7 cellular contexts compared by ENCODE assay signal in the genomic region with DNA sequence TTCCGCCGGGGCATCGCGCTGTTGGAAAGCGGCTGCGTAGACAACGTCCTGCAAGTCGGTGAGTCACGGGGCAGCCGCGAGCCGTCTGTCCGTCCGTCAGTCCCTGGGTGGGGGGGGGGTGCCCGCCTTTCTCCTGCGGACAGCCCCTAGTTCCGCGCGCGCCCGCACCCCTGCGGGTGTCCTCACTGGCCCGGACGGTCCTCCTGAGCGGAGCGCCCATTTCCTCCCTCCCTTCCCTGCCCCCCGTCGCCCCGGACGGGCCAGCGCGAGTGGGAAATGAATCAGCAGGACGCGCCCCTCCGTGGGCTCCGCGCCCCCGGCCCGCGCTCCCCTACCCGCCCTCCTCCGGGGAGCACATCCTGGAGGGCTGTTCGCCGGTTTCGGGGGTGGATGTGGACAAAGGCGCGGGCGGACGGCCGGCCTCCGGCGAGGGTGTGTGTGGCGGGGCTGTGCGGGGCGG. TPM values are rescaled to one million over a fixed set of nuclear protein-coding genes. Genes with fewer than 3 reads are reported as not detected.
DNase-seq lines count a peak whose midpoint lies in the region; ATAC-seq and TF ChIP-seq lines count a peak whose summit lies in the region.

No MANE protein-coding gene starts in this region.

- peak overlapping the region; percentile 92 for H3K9ac ChIP-seq in GM23248

- intact Hi-C loops in sigmoid colon (cut with DNase I), result loop anchor here (2.0 to 5.0 kb wide), 2 partner anchors 76 to 386 kb away; a partner anchor contains a TSS

- TF ChIP-seq EP300 in sigmoid colon (IDR thresholded peaks at IDR 0.05), result no peak

- H4K20me1 ChIP-seq in GM23248 (ENCODE audit: insufficient read depth), result peaks cover 17% of the 10 kb centered on the region; the same call in 1 of the 2 replicates

- H3K4me2 ChIP-seq in GM23248 (ENCODE audit: unreplicated experiment), result peak overlapping the region; percentile 97

- TF ChIP-seq POLR2A in sigmoid colon (IDR thresholded peaks at IDR 0.05), result no peak

- peaks cover 22% of the 10 kb centered on the region for H3F3A ChIP-seq in GM23248 (ENCODE audit: insufficient read depth)

- DNase-seq in GM23248 (peak; percentile 91), SJCRH30 (peak; percentile 54 to 57), astrocyte of the hippocampus (ENCODE audit: low read depth, low spot score) (peak; percentile 78), iPS DF 6.9 (ENCODE audit: low read depth, low spot score) (no peak), sigmoid colon (peak; percentile 84)

- H3K4me1 ChIP-seq in GM23248 (ENCODE audit: insufficient read depth) (peaks cover 33% of the 10 kb centered on the region), SJCRH30 (peaks cover 11% of the 10 kb centered on the region), iPS DF 6.9 (ENCODE audit: control insufficient read depth, insufficient read depth, low read length) (no peaks in the 10 kb centered on the region), sigmoid colon (peaks cover 0 to 53% (median 37%) of the 10 kb centered on the region in 4 donors)

- H3K27me3 ChIP-seq in GM23248 (replicated peaks; ENCODE audit: insufficient read depth) (no peaks in the 10 kb centered on the region), SJCRH30 (no peaks in the 10 kb centered on the region), iPS DF 6.9 (ENCODE audit: control insufficient read depth, insufficient read depth, low read length) (peaks cover 35% of the 10 kb centered on the region), sigmoid colon (no peaks in the 10 kb centered on the region)

- 0 to 2% methylated on average over 27 to 43 of the region's 55 CpGs for WGBS in GM23248 (ENCODE audit: low coverage in 1 of 2, low lambda C conversion rate in 2 of 2, missing lambda C conversion rate in 2 of 2), 2 experiments
- no CpG with 5 or more reads among the region's 55 CpGs for WGBS in iPS DF 6.9 (ENCODE audit: insufficient coverage, insufficient read length)
- 0 to 1% methylated on average over 55 of the region's 55 CpGs for WGBS in sigmoid colon, 2 donors

- no peaks in the 10 kb centered on the region for H3K36me3 ChIP-seq in GM23248 (ENCODE audit: low read depth)
- 0 out of 2 replicates have a peak, but pooled peaks cover 3% of the 10 kb centered on the region for H3K36me3 ChIP-seq in SJCRH30
- H3K36me3 ChIP-seq in iPS DF 6.9 (ENCODE audit: control insufficient read depth, insufficient read depth, low read length), result no peaks in the 10 kb centered on the region
- H3K36me3 ChIP-seq in sigmoid colon, result no peaks in the 10 kb centered on the region

- H3K27ac ChIP-seq in GM23248 (peak overlapping the region; percentile 68), SJCRH30 (peak overlapping the region; percentile 70), iPS DF 6.9 (ENCODE audit: low read length) (no peak overlapping the region), sigmoid colon (peak overlapping the region; percentile 91 to 99 (median 92))

- TF ChIP-seq CTCF in sigmoid colon (IDR thresholded peaks at IDR 0.05), result no peak

- ATAC-seq in HG02763 (IDR thresholded peaks at IDR 0.05; ENCODE audit: unreplicated experiment) (no peak), HG03159 (IDR thresholded peaks at IDR 0.05; ENCODE audit: unreplicated experiment) (no peak)

- peak overlapping the region; percentile 94 for H3K4me3 ChIP-seq in GM23248
- peak overlapping the region; percentile 93 for H3K4me3 ChIP-seq in SJCRH30
- peak overlapping the region; percentile 79 for H3K4me3 ChIP-seq in iPS DF 6.9 (ENCODE audit: low read length)
- peak overlapping the region; percentile 83 to 99 (median 97) for H3K4me3 ChIP-seq in sigmoid colon

- peaks cover 52% of the 10 kb centered on the region for H3K79me2 ChIP-seq in GM23248 (ENCODE audit: insufficient read depth)

- H3K9me3 ChIP-seq in GM23248 (ENCODE audit: low read depth), result no peaks in the 10 kb centered on the region
- H3K9me3 ChIP-seq in SJCRH30 (replicated peaks), result no peaks in the 10 kb centered on the region
- H3K9me3 ChIP-seq in iPS DF 6.9 (ENCODE audit: control insufficient read depth, insufficient read depth, low read length), result no peaks in the 10 kb centered on the region
- no peaks in the 10 kb centered on the region for H3K9me3 ChIP-seq in sigmoid colon

- no peaks in the 10 kb centered on the region for H3K9me2 ChIP-seq in GM23248 (ENCODE audit: insufficient read depth)

- in situ Hi-C loops in GM23248 (cut with MboI), result loop anchor here (25.0 kb wide), 1 partner anchor 646 kb away; no protein-coding TSS in a partner anchor

- H2AFZ ChIP-seq in GM23248, result peak overlapping the region; percentile 59; the same call in 1 of the 2 replicates

RNA-seq across cellular contexts. Expression of a gene that starts 0.9 kb away (rescaled TPM):
- 3.9 and 4.8 TPM in 2 replicates for total RNA-seq in GM23248 (2014; rRNA removed; shearing (Covaris generic))
- polyA plus RNA-seq in GM23248 (2016; fragmentation: Nextera tagmentation; extraction: Ambion mirVana) (0.96 and 1.5 TPM in 2 replicates), sigmoid colon (1 to 10 TPM; 4.2 to 6.7 (median 5.8) TPM)
- 10.6 and 12.0 TPM in 2 replicates for total RNA-seq in SJCRH30 (2014; rRNA removed; shearing (Covaris generic))
- 10 to 100 TPM; 11.3 to 17.7 (median 13.3) TPM for total RNA-seq in sigmoid colon
